12 cellular contexts compared by ENCODE assay signal in genomic region chr7:76163812-76164211, GRCh38. TPM values are rescaled to one million over a fixed set of nuclear protein-coding genes. Genes with fewer than 3 reads are reported as not detected.
A peak's percentile ranks its signal among the peaks of the same experiment; 100 is the strongest.
DNase-seq lines count a peak whose midpoint lies in the region; TF ChIP-seq lines count a peak whose summit lies in the region.
"Not testable (repeated sequence)": the region's sequence is repeated elsewhere in the genome, so short reads cannot be mapped to it uniquely, and the experiment has no call there.
"Had no signal": no experiment of that assay in that cellular context is flagged by ENCODE, and none has a peak within 500 bp of the region (broad histone marks: within the 10 kb centered on the region; RNA-seq: fewer than 3 reads in every experiment).

No MANE protein-coding gene starts in this region.

- not testable (repeated sequence) for H3K4me3 Mint-ChIP-seq in endothelial cell (ENCODE audit: unreplicated experiment)

- H3K9ac ChIP-seq in HUES48 (ENCODE audit: low read depth, low read length), result peak overlapping the region; percentile 73

- TF ChIP-seq CTCF in endothelial cell (IDR thresholded peaks at IDR 0.05; ENCODE audit: unreplicated experiment), result not testable (repeated sequence)

- not testable (repeated sequence) for H3K4me1 Mint-ChIP-seq in endothelial cell (ENCODE audit: unreplicated experiment)

- H3K27me3 Mint-ChIP-seq in endothelial cell (ENCODE audit: unreplicated experiment), result not testable (repeated sequence)

- H3K27ac ChIP-seq in HUES48 (ENCODE audit: low read depth, low read length), result peak overlapping the region; percentile 99

- H3K27ac Mint-ChIP-seq in endothelial cell (ENCODE audit: unreplicated experiment), result peak overlapping the region; percentile 74

- intact Hi-C loops in posterior vena cava (cut with DNase I), result not testable (repeated sequence)

- H3K27me3 ChIP-seq in HUES48 (ENCODE audit: control insufficient read depth, insufficient read depth, low read length), result not testable (repeated sequence)

- peaks cover 29% of the 10 kb centered on the region for H3K4me1 ChIP-seq in HUES48 (ENCODE audit: control insufficient read depth, insufficient read depth, low read length)

- not testable (repeated sequence) for H3K9me3 ChIP-seq in HUES48 (ENCODE audit: control insufficient read depth, insufficient read depth, low read length)

- DNase-seq in COR-L47 (lab: John Stamatoyannopoulos, UW), result peak; percentile 39
- DNase-seq in NCI-H2081 (lab: John Stamatoyannopoulos, UW), result peak; percentile 68 to 86
- DNase-seq in NCI-H526 (lab: John Stamatoyannopoulos, UW), result peak; percentile 84 to 88
- DNase-seq in activated CD8-positive, alpha-beta memory T cell treated with anti-CD3 and anti-CD28 coated beads, Interleukin-2, amount 50 U/mL, for 48 hours, result peak; percentile 45
- DNase-seq in endothelial cell (ENCODE audit: low spot score), result not testable (repeated sequence)
- DNase-seq in islet precursor cell, result peak; percentile 71
- peak; percentile 34 for DNase-seq in posterior vena cava (ENCODE audit: low spot score)

- H3K36me3 ChIP-seq in HUES48 (ENCODE audit: control insufficient read depth, insufficient read depth, low read length), result not testable (repeated sequence)

- peak overlapping the region; percentile 13; the same call in 1 of the 2 replicates for H3K4me3 ChIP-seq in HUES48 (ENCODE audit: low read depth, low read length)

- H3K9me3 Mint-ChIP-seq in endothelial cell (ENCODE audit: unreplicated experiment), result not testable (repeated sequence)

- H3K36me3 Mint-ChIP-seq in endothelial cell (ENCODE audit: low read depth, unreplicated experiment), result not testable (repeated sequence)

RNA-seq across cellular contexts. Expression of gene SRRM3, which starts 37.9 kb away (rescaled TPM):
- total RNA-seq in endothelial cell (ENCODE audit: unreplicated experiment), result 27.1 TPM
- total RNA-seq in posterior vena cava, result 1 to 10 TPM; 5.2 to 5.3 TPM
- total RNA-seq: activated CD8-positive, alpha-beta T cell treated with anti-CD3 and anti-CD28 coated beads for 36 hours; activated naive CD8-positive, alpha-beta T cell treated with anti-CD3 and anti-CD28 coated beads for 36 hours; CD8-positive, alpha-beta memory T cell; OCI-LY7 had no signal
